ENCODE assay signal across 15 cellular contexts in genomic region chr3:49704629-49705028, GRCh38. TPM values are rescaled to one million over a fixed set of nuclear protein-coding genes. Genes with fewer than 3 reads are reported as not detected.
DNase-seq lines count a peak whose midpoint lies in the region; ATAC-seq and TF ChIP-seq lines count a peak whose summit lies in the region.
"Had no signal": no experiment of that assay in that cellular context is flagged by ENCODE, and none has a peak within 500 bp of the region (broad histone marks: within the 10 kb centered on the region; RNA-seq: fewer than 3 reads in every experiment).

No MANE protein-coding gene starts in this region.

- H3K36me3 ChIP-seq in BLaER1: peaks cover 71% of the 10 kb centered on the region

- H3K4me3 ChIP-seq in BLaER1: no peak overlapping the region
- H3K4me3 ChIP-seq: HAP-1 had no signal

- no peak for TF ChIP-seq CTCF in endothelial cell (IDR thresholded peaks at IDR 0.05; ENCODE audit: unreplicated experiment)

- DNase-seq in endothelial cell (ENCODE audit: low spot score) (no peak), NCI-H774 (lab: John Stamatoyannopoulos, UW) (no peak)
- DNase-seq: Caco-2, DND-41, GDM1, GOT3 had no signal

- peaks cover 9% of the 10 kb centered on the region for H3K27me3 Mint-ChIP-seq in endothelial cell (ENCODE audit: unreplicated experiment)
- H3K27me3 Mint-ChIP-seq: CD8-positive, alpha-beta memory T cell; IgD-negative memory B cell had no signal

- H3K27me3 ChIP-seq in BLaER1: no peaks in the 10 kb centered on the region

- H3K27ac ChIP-seq in BLaER1: no peak overlapping the region
- H3K27ac ChIP-seq: 22Rv1, HL-60, KMS-11 had no signal

- H4K20me1 ChIP-seq in BLaER1: no peaks in the 10 kb centered on the region

- peaks cover 26% of the 10 kb centered on the region for H3K4me1 Mint-ChIP-seq in endothelial cell (ENCODE audit: unreplicated experiment)

- 0 out of 2 replicates have a peak overlapping the region, but pooled peaks have one; percentile 6 for H3K9ac ChIP-seq in BLaER1
- H3K9ac ChIP-seq: KMS-11 had no signal

- H3K9me3 Mint-ChIP-seq in endothelial cell (ENCODE audit: unreplicated experiment): no peaks in the 10 kb centered on the region
- H3K9me3 Mint-ChIP-seq: CD8-positive, alpha-beta memory T cell; IgD-negative memory B cell had no signal

- no peak overlapping the region for H3K4me3 Mint-ChIP-seq in endothelial cell (ENCODE audit: unreplicated experiment)
- H3K4me3 Mint-ChIP-seq: CD8-positive, alpha-beta memory T cell; IgD-negative memory B cell had no signal

- no peaks in the 10 kb centered on the region for H3K9me3 ChIP-seq in BLaER1
- H3K9me3 ChIP-seq: Caco-2, HAP-1 had no signal

- H3K27ac Mint-ChIP-seq in endothelial cell (ENCODE audit: unreplicated experiment): peak overlapping the region; percentile 74
- H3K27ac Mint-ChIP-seq: IgD-negative memory B cell had no signal

- H3K4me1 ChIP-seq in BLaER1: peaks cover 24% of the 10 kb centered on the region
- H3K4me1 ChIP-seq: Caco-2, HAP-1 had no signal

- ATAC-seq in HG03378 (IDR thresholded peaks at IDR 0.05; ENCODE audit: unreplicated experiment): no peak

- no peak overlapping the region for H3K4me2 ChIP-seq in BLaER1
- H3K4me2 ChIP-seq: KMS-11 had no signal

- H3K36me3 Mint-ChIP-seq in endothelial cell (ENCODE audit: low read depth, unreplicated experiment): peaks cover 7% of the 10 kb centered on the region

RNA-seq across cellular contexts. Expression of gene AMIGO3, which starts 14.9 kb away (rescaled TPM):
- total RNA-seq in endothelial cell (ENCODE audit: unreplicated experiment): 0.56 TPM
- total RNA-seq: A673, Caco-2 had no signal

RNA-seq across cellular contexts. Expression of gene RNF123, which starts 15.3 kb away (rescaled TPM):
- 42.3 TPM for total RNA-seq in endothelial cell (ENCODE audit: unreplicated experiment)

RNA-seq across cellular contexts. Expression of gene MST1, which starts 15.4 kb away (rescaled TPM):
- 22.0 TPM for total RNA-seq in endothelial cell (ENCODE audit: unreplicated experiment)

RNA-seq across cellular contexts. Expression of gene GMPPB, which starts 19.1 kb away (rescaled TPM):
- 21.3 TPM for total RNA-seq in endothelial cell (ENCODE audit: unreplicated experiment)

RNA-seq across cellular contexts. Expression of gene APEH, which starts 30.5 kb away (rescaled TPM):
- 71.1 TPM for total RNA-seq in endothelial cell (ENCODE audit: unreplicated experiment)
